ENCODE assay signal across 34 cellular contexts in the genomic region with DNA sequence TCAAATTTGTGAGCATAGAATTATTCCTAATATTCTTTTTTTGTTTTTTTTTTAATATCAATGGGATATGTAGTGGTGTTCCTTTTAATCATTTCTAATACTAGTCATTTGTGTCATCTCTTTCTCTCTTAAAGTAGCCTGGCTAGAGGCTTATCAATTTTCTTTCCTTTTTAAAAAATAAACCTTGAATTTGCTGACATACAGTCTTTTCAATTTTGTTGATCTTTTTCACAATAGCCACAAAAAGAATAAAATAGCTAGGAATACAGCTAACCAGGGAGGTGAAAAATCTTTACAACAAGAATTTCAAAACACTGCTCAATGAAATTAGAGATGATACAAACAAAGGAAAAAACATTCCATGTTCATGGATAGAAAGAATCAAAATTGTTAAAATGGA.
DNase-seq lines count a peak whose midpoint lies in the region; ATAC-seq, FAIRE-seq and TF ChIP-seq lines count a peak whose summit lies in the region.
"Had no signal": no experiment of that assay in that cellular context is flagged by ENCODE, and none has a peak within 500 bp of the region (broad histone marks: within the 10 kb centered on the region; RNA-seq: fewer than 3 reads in every experiment).

No MANE protein-coding gene starts in this region.

- no peak overlapping the region for H3K56ac ChIP-seq in IMR-90 (ENCODE audit: extremely low read depth, insufficient read depth, low read length)

- in situ Hi-C loops in HepG2 (cut with HindIII; ENCODE audit: extremely low pct_ligation_motif_present, low pct_unique_long_range_greater_than_20kb) (no loop called here), IMR-90 (cut with MboI; ENCODE audit: low sequenced_read_pairs) (no loop called here), K562 (cut with MboI) (no loop called here)

- no peak overlapping the region for H4K5ac ChIP-seq in IMR-90 (ENCODE audit: low read depth, low read length)

- H3K79me1 ChIP-seq in IMR-90 (ENCODE audit: low read depth in 1 of 2, low read length in 2 of 2) = no peaks in the 10 kb centered on the region

- H4K91ac ChIP-seq in IMR-90 (ENCODE audit: insufficient read depth, low read depth, low read length) = no peak overlapping the region

- no peaks in the 10 kb centered on the region for H3K9me1 ChIP-seq in IMR-90 (ENCODE audit: insufficient read depth, low read length)
- no peaks in the 10 kb centered on the region for H3K9me1 ChIP-seq in K562 (ENCODE audit: control insufficient read depth, insufficient read depth, low read length)

- no peak overlapping the region for H2BK15ac ChIP-seq in IMR-90 (ENCODE audit: low read depth, low read length)

- H3K9ac ChIP-seq in HepG2 (ENCODE audit: insufficient read depth, low read depth, low read length) (no peak overlapping the region), IMR-90 (ENCODE audit: low read depth, low read length) (no peak overlapping the region), K562 (ENCODE audit: insufficient read depth in 1 of 2, low read depth in 2 of 2, low read length in 2 of 2) (no peak overlapping the region)
- H3K9ac ChIP-seq: BLaER1; BLaER1 treated with 17β-estradiol and CSF1 and Interleukin-3, amounts not matched to agents 10 nM and 100 nM had no signal

- ATAC-seq in HepG2 (no peak), right lobe of liver (no peak), A549 (no peak), IMR-90 (ENCODE audit: low read depth) (no peak), K562 (no peak)
- ATAC-seq: CD8-positive, alpha-beta T cell had no signal

- H3K4me3 ChIP-seq in HepG2 (replicated peaks in 1 of 3; ENCODE audit: insufficient read depth in 1 of 3, low read depth in 2 of 3, low read length in 3 of 3) = no peak overlapping the region
- no peak overlapping the region for H3K4me3 ChIP-seq in right lobe of liver
- no peak overlapping the region for H3K4me3 ChIP-seq in A549
- no peak overlapping the region for H3K4me3 ChIP-seq in IMR-90 (ENCODE audit: insufficient read depth, low read depth, low read length)
- H3K4me3 ChIP-seq in K562 = no peak overlapping the region
- H3K4me3 ChIP-seq: BLaER1; BLaER1 treated with 17β-estradiol and CSF1 and Interleukin-3, amounts not matched to agents 10 nM and 100 nM had no signal

- H3K4me1 ChIP-seq in HepG2 (ENCODE audit: insufficient read depth, low read length) = peaks cover 12% of the 10 kb centered on the region
- H3K4me1 ChIP-seq in right lobe of liver = no peaks in the 10 kb centered on the region
- H3K4me1 ChIP-seq in A549 = no peaks in the 10 kb centered on the region
- no peaks in the 10 kb centered on the region for H3K4me1 ChIP-seq in IMR-90 (ENCODE audit: control insufficient read depth, insufficient read depth, low read length)
- H3K4me1 ChIP-seq in K562 (replicated peaks in 1 of 2; ENCODE audit: control insufficient read depth in 2 of 2, insufficient read depth in 2 of 2, low read length in 2 of 2) = no peaks in the 10 kb centered on the region
- H3K4me1 ChIP-seq: BE2C; BLaER1; BLaER1 treated with 17β-estradiol and CSF1 and Interleukin-3, amounts not matched to agents 10 nM and 100 nM; Caco-2 had no signal

- dilution Hi-C loops in IMR-90 (cut with HindIII; ENCODE audit: low sequenced_read_pairs, unreplicated experiment) = no loop called here

- H3K36me3 ChIP-seq in HepG2 (replicated peaks in 1 of 2; ENCODE audit: control insufficient read depth in 1 of 2, insufficient read depth in 2 of 2, low read length in 2 of 2) = no peaks in the 10 kb centered on the region
- H3K36me3 ChIP-seq in right lobe of liver = no peaks in the 10 kb centered on the region
- H3K36me3 ChIP-seq in IMR-90 (ENCODE audit: control insufficient read depth, insufficient read depth, low read length) = no peaks in the 10 kb centered on the region
- no peaks in the 10 kb centered on the region for H3K36me3 ChIP-seq in K562 (ENCODE audit: control insufficient read depth, insufficient read depth, low read length)
- H3K36me3 ChIP-seq: BE2C; BLaER1; BLaER1 treated with 17β-estradiol and CSF1 and Interleukin-3, amounts not matched to agents 10 nM and 100 nM had no signal

- TF ChIP-seq EP300 in HepG2 (IDR thresholded peaks at IDR 0.05; ENCODE audit: low read depth in 2 of 2, low read length in 2 of 2) (no peak), HepG2 (CRISPR knock-in tag; IDR thresholded peaks at IDR 0.05; ENCODE audit: borderline replicate concordance) (no peak), A549 (IDR thresholded peaks at IDR 0.05) (no peak), K562 (IDR thresholded peaks at IDR 0.05; ENCODE audit: low read length) (no peak)

- CTCF ChIA-PET in HepG2 (lab: Yijun Ruan, JAX; ENCODE audit: low intra/inter-chr PET ratio, low total read pairs) = no interaction called here
- CTCF ChIA-PET in A549 (lab: Yijun Ruan, JAX) = no interaction called here
- CTCF ChIA-PET in IMR-90 (lab: Yijun Ruan, JAX) = no interaction called here
- CTCF ChIA-PET in K562 (lab: Yijun Ruan, JAX; ENCODE audit: low intra/inter-chr PET ratio) = no interaction called here

- intact Hi-C loops in HepG2 (cut with micrococcal nuclease; ENCODE audit: unreplicated experiment) (no loop called here), right lobe of liver (cut with DNase I) (no loop called here), IMR-90 (cut with micrococcal nuclease) (no loop called here), K562 (cut with micrococcal nuclease) (no loop called here)

- no peaks in the 10 kb centered on the region for H3K27me3 ChIP-seq in HepG2 (ENCODE audit: control insufficient read depth in 1 of 2, insufficient read depth in 2 of 2, low read length in 2 of 2)
- H3K27me3 ChIP-seq in right lobe of liver = no peaks in the 10 kb centered on the region
- H3K27me3 ChIP-seq in IMR-90 (ENCODE audit: control insufficient read depth, insufficient read depth, low read length) = no peaks in the 10 kb centered on the region
- no peaks in the 10 kb centered on the region for H3K27me3 ChIP-seq in K562 (ENCODE audit: control insufficient read depth in 2 of 2, insufficient read depth in 2 of 2, low read length in 2 of 2)
- H3K27me3 ChIP-seq: BE2C; BLaER1; BLaER1 treated with 17β-estradiol and CSF1 and Interleukin-3, amounts not matched to agents 10 nM and 100 nM had no signal

- H3K18ac ChIP-seq in IMR-90 (ENCODE audit: low read depth, low read length) = no peak overlapping the region

- no TSS peak for BruUV-seq in HepG2 (replicated peaks; lab: Mats Ljungman, UMichigan)
- no TSS peak for BruUV-seq in IMR-90 (replicated peaks; lab: Mats Ljungman, UMichigan)
- no TSS peak for BruUV-seq in K562 (replicated peaks; lab: Mats Ljungman, UMichigan)

- H3K23ac ChIP-seq in IMR-90 (ENCODE audit: low read depth, low read length) = no peak overlapping the region

- H2BK5ac ChIP-seq in IMR-90 (ENCODE audit: low read depth, low read length, poor library complexity, severe bottlenecking) = no peak overlapping the region

- DNase-seq in HepG2 (ENCODE audit: low spot score) (no peak), right lobe of liver (no peak), A549 (ENCODE audit: low read depth in 1 of 2, low spot score in 1 of 2) (no peak), IMR-90 (no peak), K562 (ENCODE audit: extremely low read depth in 1 of 4, low spot score in 3 of 4) (no peak), NCI-H2196 treated with DMSO at 0.1 percent for 48 hours (lab: John Stamatoyannopoulos, UW; ENCODE audit: unreplicated experiment) (no peak)
- no peak for DNase-seq in stimulated activated CD4-positive, alpha-beta T cell treated with anti-CD3 and anti-CD28 coated beads, Interleukin-2, amount 100 ng/mL, for 24 hours
- DNase-seq in activated naive CD4-positive, alpha-beta T cell treated with Interleukin-2 at 50 U/mL for 16 hours = no peak
- DNase-seq: 8988T; ACHN; AML-193; BE2C; C1 segment of cervical spinal cord; Caco-2; Calu3; CD4-positive, alpha-beta memory T cell; CD4-positive, alpha-beta T cell; CD4-positive, CD25-positive, alpha-beta regulatory T cell; CD8-positive, alpha-beta memory T cell; CD8-positive, alpha-beta T cell; COR-L47; DMS 273 treated with DMSO at 0.1 percent for 48 hours; DMS153; DMS53; DMS79; DMS79 treated with DMSO at 0.1 percent for 48 hours; DND-41; EL had no signal

- H2AK5ac ChIP-seq in IMR-90 (ENCODE audit: low read depth, low read length) = no peak overlapping the region

- H3K14ac ChIP-seq in IMR-90 (replicated peaks; ENCODE audit: low read depth, low read length) = no peak overlapping the region

- H2BK20ac ChIP-seq in IMR-90 (ENCODE audit: low read depth, low read length) = no peak overlapping the region

- TF ChIP-seq POLR2A in HepG2 (IDR thresholded peaks at IDR 0.05; ENCODE audit: insufficient read depth in 1 of 2, low read depth in 2 of 2, low read length in 2 of 2) = no peak
- TF ChIP-seq POLR2A in right lobe of liver (IDR thresholded peaks at IDR 0.05) = no peak
- no peak for TF ChIP-seq POLR2A in A549 (IDR thresholded peaks at IDR 0.05; ENCODE audit: low read length)
- no peak for TF ChIP-seq POLR2A in IMR-90 (IDR thresholded peaks at IDR 0.05; ENCODE audit: low read depth, low read length)
- TF ChIP-seq POLR2A in K562 (conservative IDR thresholded peaks at IDR 0.05) = no peak

- TF ChIP-seq RAD21 in HepG2 (CRISPR knock-in tag; IDR thresholded peaks at IDR 0.05) (no peak), A549 (conservative IDR thresholded peaks at IDR 0.05 in 1 of 2, IDR thresholded peaks at IDR 0.05 in 1 of 2) (no peak), IMR-90 (IDR thresholded peaks at IDR 0.05; ENCODE audit: low read length) (no peak), K562 (CRISPR knock-in tag; conservative IDR thresholded peaks at IDR 0.05 in 1 of 2, IDR thresholded peaks at IDR 0.05 in 1 of 2) (no peak)

- H2AFZ ChIP-seq in HepG2 (ENCODE audit: low read length) = no peak overlapping the region
- no peak overlapping the region for H2AFZ ChIP-seq in IMR-90 (replicated peaks; ENCODE audit: low read length, poor library complexity)
- no peak overlapping the region for H2AFZ ChIP-seq in K562 (ENCODE audit: low read depth, low read length)

- H4K8ac ChIP-seq in IMR-90 (ENCODE audit: low read depth in 2 of 2, low read length in 2 of 2) = no peak overlapping the region

- no peak overlapping the region for H2BK120ac ChIP-seq in IMR-90 (ENCODE audit: low read depth, low read length)

- H3K4me2 ChIP-seq in HepG2 (ENCODE audit: low read depth, low read length) (no peak overlapping the region), A549 (no peak overlapping the region), IMR-90 (ENCODE audit: low read depth, low read length) (no peak overlapping the region), K562 (ENCODE audit: insufficient read depth, low read length) (no peak overlapping the region)
- H3K4me2 ChIP-seq: BLaER1; BLaER1 treated with 17β-estradiol and CSF1 and Interleukin-3, amounts not matched to agents 10 nM and 100 nM had no signal

- POLR2A ChIA-PET in HepG2 (lab: Yijun Ruan, JAX) = no interaction called here
- POLR2A ChIA-PET in A549 (lab: Yijun Ruan, JAX) = no interaction called here
- POLR2A ChIA-PET in IMR-90 (lab: Charles Lee; ENCODE audit: unreplicated experiment) = no interaction called here
- POLR2A ChIA-PET in K562 (lab: Yijun Ruan, JAX) = no interaction called here

- H3K27ac ChIP-seq in HepG2 (ENCODE audit: extremely low read length, insufficient read depth, low read length) (no peak overlapping the region), right lobe of liver (no peak overlapping the region), A549 (no peak overlapping the region), IMR-90 (ENCODE audit: insufficient read depth, low read length) (no peak overlapping the region), K562 (ENCODE audit: extremely low read depth, low read depth, low read length) (no peak overlapping the region)
- H3K27ac ChIP-seq: 22Rv1; BLaER1; BLaER1 treated with 17β-estradiol and CSF1 and Interleukin-3, amounts not matched to agents 10 nM and 100 nM; C4-2B had no signal

- H3K4ac ChIP-seq in IMR-90 (ENCODE audit: low read depth, low read length) = no peak overlapping the region

- no peak overlapping the region for H2AK9ac ChIP-seq in IMR-90 (replicated peaks; ENCODE audit: low read depth, low read length, poor library complexity)

- H3K9me3 ChIP-seq in HepG2 (ENCODE audit: low read length) (no peaks in the 10 kb centered on the region), right lobe of liver (no peaks in the 10 kb centered on the region), A549 (no peaks in the 10 kb centered on the region), IMR-90 (ENCODE audit: control insufficient read depth, insufficient read depth, low read length) (no peaks in the 10 kb centered on the region), K562 (replicated peaks; ENCODE audit: control insufficient read depth, insufficient read depth, low read depth, low read length) (no peaks in the 10 kb centered on the region)
- H3K9me3 ChIP-seq: BE2C; BLaER1; BLaER1 treated with 17β-estradiol and CSF1 and Interleukin-3, amounts not matched to agents 10 nM and 100 nM; Caco-2 had no signal

- no peak for TF ChIP-seq CTCF in HepG2 (CRISPR knock-in tag; IDR thresholded peaks at IDR 0.05)
- no peak for TF ChIP-seq CTCF in right lobe of liver (IDR thresholded peaks at IDR 0.05)
- no peak for TF ChIP-seq CTCF in A549 (IDR thresholded peaks at IDR 0.05)
- no peak for TF ChIP-seq CTCF in IMR-90 (conservative IDR thresholded peaks at IDR 0.05; ENCODE audit: low read depth, low read length)
- TF ChIP-seq CTCF in K562 (IDR thresholded peaks at IDR 0.05 in 2 of 3, conservative IDR thresholded peaks at IDR 0.05 in 1 of 3; ENCODE audit: insufficient read depth in 2 of 3, low read depth in 1 of 3, low read length in 3 of 3) = no peak

- H4K20me1 ChIP-seq in HepG2 (ENCODE audit: insufficient read depth, low read length) = no peaks in the 10 kb centered on the region
- no peaks in the 10 kb centered on the region for H4K20me1 ChIP-seq in IMR-90 (ENCODE audit: insufficient read depth, low read length)
- no peaks in the 10 kb centered on the region for H4K20me1 ChIP-seq in K562 (replicated peaks; ENCODE audit: control insufficient read depth, insufficient read depth, low read length)
- H4K20me1 ChIP-seq: BLaER1; BLaER1 treated with 17β-estradiol and CSF1 and Interleukin-3, amounts not matched to agents 10 nM and 100 nM had no signal

- H3K79me2 ChIP-seq in HepG2 (ENCODE audit: insufficient read depth, low read length) = no peaks in the 10 kb centered on the region
- no peaks in the 10 kb centered on the region; the same call in 2 of the 3 replicates for H3K79me2 ChIP-seq in K562 (ENCODE audit: control insufficient read depth, insufficient read depth, low read length)

- no peak for FAIRE-seq in HepG2 (lab: Jason Lieb, UNC)
- no peak for FAIRE-seq in A549 (lab: Jason Lieb, UNC)
- FAIRE-seq in K562 (lab: Jason Lieb, UNC) = no peak
- FAIRE-seq: A204.1, D721Med had no signal

Comparison
In these comparisons a context has a peak if more than half of its experiments do, and no peak if none do; other contexts are left out.
1. Of the 241 proteins assayed by ChIP-seq in both HepG2 and K562: peak only in HepG2: none; only in K562: MAFG; in both: MAFF and MAFK; in neither: 238.